ENCODE assay signal across 26 cellular contexts in genomic region chr4:68124262-68124661, GRCh38. TPM values are rescaled to one million over a fixed set of nuclear protein-coding genes. Genes with fewer than 3 reads are reported as not detected.
DNase-seq lines count a peak whose midpoint lies in the region; ATAC-seq, FAIRE-seq and TF ChIP-seq lines count a peak whose summit lies in the region.
"Had no signal": no experiment of that assay in that cellular context is flagged by ENCODE, and none has a peak within 500 bp of the region (broad histone marks: within the 10 kb centered on the region; RNA-seq: fewer than 3 reads in every experiment).

No MANE protein-coding gene starts in this region.

- no peaks in the 10 kb centered on the region for H4K20me1 ChIP-seq in GM23338 (replicated peaks; ENCODE audit: insufficient read depth)
- H4K20me1 ChIP-seq in PC-9 (ENCODE audit: insufficient read depth), result no peaks in the 10 kb centered on the region
- H4K20me1 ChIP-seq in H1 (replicated peaks in 1 of 2; ENCODE audit: control insufficient read depth in 1 of 2, insufficient read depth in 2 of 2, low read length in 2 of 2), result no peaks in the 10 kb centered on the region

- H3K9me2 ChIP-seq in GM23338 (ENCODE audit: insufficient read depth) (no peaks in the 10 kb centered on the region), PC-9 (ENCODE audit: insufficient read depth) (no peaks in the 10 kb centered on the region)

- H3K4me1 Mint-ChIP-seq in GM23338, result peaks cover 16% of the 10 kb centered on the region

- no peak for ATAC-seq in GM23338
- ATAC-seq in GM19035 (IDR thresholded peaks at IDR 0.05; ENCODE audit: unreplicated experiment), result no peak
- ATAC-seq: A549, GM12878 had no signal

- CTCF ChIA-PET in PC-9 (lab: Charles Lee) (no interaction called here), H1 (lab: Charles Lee; ENCODE audit: partially characterized antibody) (interaction anchor here (1.9 kb wide), 1 partner anchor 57 kb away, joined by 3 read pairs; no protein-coding TSS in a partner anchor), GM10248 (lab: Yijun Ruan, JAX) (no interaction called here)

- DNase-seq in GM23338 (ENCODE audit: low spot score) (peak; percentile 7), PC-9 (no peak), H1 (ENCODE audit: low read depth in 1 of 2, low spot score in 2 of 2) (no peak), retina (peak; percentile 2), GM10248 (ENCODE audit: extremely low spot score) (no peak), DMS 273 (lab: John Stamatoyannopoulos, UW; ENCODE audit: unreplicated experiment) (no peak)
- DNase-seq: AML-193; CD4-positive, alpha-beta T cell; DMS153; DMS79 treated with DMSO at 0.1 percent for 48 hours; GF-D8; GOT3; IMR-90; Kasumi-1; KBM-7 had no signal

- no peaks in the 10 kb centered on the region for H3F3A ChIP-seq in GM23338 (replicated peaks; ENCODE audit: low read depth)
- H3F3A ChIP-seq in PC-9 (ENCODE audit: insufficient read depth, low read depth), result no peaks in the 10 kb centered on the region

- no peak for TF ChIP-seq EP300 in H1 (IDR thresholded peaks at IDR 0.05; ENCODE audit: borderline replicate concordance in 1 of 2, low read depth in 2 of 2, low read length in 2 of 2)

- no peaks in the 10 kb centered on the region for H3K9me3 ChIP-seq in PC-9 (ENCODE audit: insufficient read depth, low read depth)
- no peaks in the 10 kb centered on the region; a peak in 1 of 4 replicates for H3K9me3 ChIP-seq in H1 (ENCODE audit: insufficient read depth in 2 of 2, low read depth in 1 of 2, low read length in 1 of 2)
- H3K9me3 ChIP-seq: A549, Caco-2, HAP-1 had no signal

- H3K23ac ChIP-seq in H1 (ENCODE audit: insufficient read length), result no peak overlapping the region

- TF ChIP-seq CTCF in GM23338 (conservative IDR thresholded peaks at IDR 0.05; ENCODE audit: low read depth in 2 of 2), result no peak
- no peak for TF ChIP-seq CTCF in PC-9 (conservative IDR thresholded peaks at IDR 0.05)
- no peak for TF ChIP-seq CTCF in H1 (IDR thresholded peaks at IDR 0.05; ENCODE audit: control extremely low read depth in 1 of 3, insufficient read depth in 1 of 3, low read depth in 1 of 3, low read length in 3 of 3)
- no peak for TF ChIP-seq CTCF in GM10248 (IDR thresholded peaks at IDR 0.05; ENCODE audit: control extremely low read depth, extremely low read depth, low read depth, missing control alignments)

- peaks cover 33% of the 10 kb centered on the region for H3K4me1 ChIP-seq in GM23338 (ENCODE audit: insufficient read depth)
- H3K4me1 ChIP-seq in PC-9 (replicated peaks; ENCODE audit: insufficient read depth), result no peaks in the 10 kb centered on the region; the same call in 1 of the 2 replicates
- H3K4me1 ChIP-seq in H1 (replicated peaks in 1 of 4; ENCODE audit: control insufficient read depth in 3 of 4, insufficient read depth in 4 of 4, low read length in 3 of 4), result peaks cover 0 to 8% (median 4%) of the 10 kb centered on the region in 4 experiments; a peak in 4 of 7 replicates
- H3K4me1 ChIP-seq: A549, HAP-1 had no signal

- H3K18ac ChIP-seq in H1 (ENCODE audit: extremely low read depth, low read length), result no peak overlapping the region

- peak overlapping the region; percentile 17; the same call in 1 of the 2 replicates for H2BK5ac ChIP-seq in H1 (ENCODE audit: low read depth, low read length)

- peak overlapping the region; percentile 21; the same call in 1 of the 2 replicates for H4K8ac ChIP-seq in H1 (ENCODE audit: extremely low read depth, insufficient read depth, low read length)

- FAIRE-seq in H1 (lab: Jason Lieb, UNC), result no peak
- FAIRE-seq: A549, D721Med, GM12878 had no signal

- H3K79me1 ChIP-seq in H1 (ENCODE audit: low read depth, low read length), result no peaks in the 10 kb centered on the region

- no peak overlapping the region; the same call in 1 of the 2 replicates for H2BK12ac ChIP-seq in H1 (ENCODE audit: low read depth, low read length)

- no peak overlapping the region for H2BK15ac ChIP-seq in H1 (ENCODE audit: low read length)

- no peak for TF ChIP-seq RAD21 in H1 (IDR thresholded peaks at IDR 0.05 in 1 of 2, conservative IDR thresholded peaks at IDR 0.05 in 1 of 2; ENCODE audit: low read depth in 2 of 2, low read length in 2 of 2)

- H2AK5ac ChIP-seq in H1 (ENCODE audit: low read depth, low read length), result no peak overlapping the region

- H3K79me2 ChIP-seq in GM23338 (replicated peaks; ENCODE audit: insufficient read depth) (no peaks in the 10 kb centered on the region), PC-9 (ENCODE audit: low read depth) (no peaks in the 10 kb centered on the region), H1 (ENCODE audit: control insufficient read depth in 1 of 2, insufficient read depth in 2 of 2, low read length in 2 of 2) (no peaks in the 10 kb centered on the region)

- peaks cover 6% of the 10 kb centered on the region; the same call in 2 of the 3 replicates for H3K9me3 Mint-ChIP-seq in GM23338
- H3K9me3 Mint-ChIP-seq: CD4-positive, alpha-beta T cell had no signal

- no peaks in the 10 kb centered on the region for H3K27me3 Mint-ChIP-seq in GM23338 (ENCODE audit: insufficient read depth, low read depth, poor library complexity)
- H3K27me3 Mint-ChIP-seq: CD4-positive, alpha-beta T cell had no signal

- H2AFZ ChIP-seq in GM23338 (peak overlapping the region; percentile 38), PC-9 (no peak overlapping the region), H1 (ENCODE audit: low read length) (no peak overlapping the region)

- H3K36me3 Mint-ChIP-seq in GM23338 (ENCODE audit: low read depth), result peaks cover 5% of the 10 kb centered on the region; the same call in 1 of the 3 replicates

- no peaks in the 10 kb centered on the region for H3K27me3 ChIP-seq in GM23338 (ENCODE audit: insufficient read depth)
- no peaks in the 10 kb centered on the region for H3K27me3 ChIP-seq in PC-9 (ENCODE audit: insufficient read depth, low read depth)
- no peaks in the 10 kb centered on the region for H3K27me3 ChIP-seq in H1 (replicated peaks in 1 of 4; ENCODE audit: control insufficient read depth in 3 of 4, extremely low read depth in 1 of 4, insufficient read depth in 3 of 4, low read length in 3 of 4)

- no peak overlapping the region for H2BK120ac ChIP-seq in H1 (replicated peaks; ENCODE audit: low read depth, low read length)

- H4K91ac ChIP-seq in H1 (replicated peaks; ENCODE audit: insufficient read length, low read length), result no peak overlapping the region

- intact Hi-C loops in PC-9 (cut with micrococcal nuclease; ENCODE audit: unreplicated experiment), result no loop called here

- H3K4me2 ChIP-seq in GM23338 (no peak overlapping the region), PC-9 (0 out of 2 replicates have a peak overlapping the region, but pooled peaks have one; percentile 6), H1 (ENCODE audit: insufficient read depth in 1 of 2, low read depth in 2 of 2, low read length in 2 of 2) (no peak overlapping the region)
- H3K4me2 ChIP-seq: A549 had no signal

- TF ChIP-seq POLR2A in H1 (IDR thresholded peaks at IDR 0.05; ENCODE audit: control extremely low read depth in 1 of 2, low read depth in 2 of 2, low read length in 2 of 2), result no peak

- no peak overlapping the region for H3K14ac ChIP-seq in H1 (ENCODE audit: insufficient read length)

- H3K27ac ChIP-seq in GM23338 (ENCODE audit: low read depth), result 0 out of 2 replicates have a peak overlapping the region, but pooled peaks have one; percentile 29
- no peak overlapping the region for H3K27ac ChIP-seq in PC-9
- H3K27ac ChIP-seq in H1 (ENCODE audit: low read depth, low read length), result no peak overlapping the region; the same call in 1 of the 2 replicates
- H3K27ac ChIP-seq: 22Rv1, A549, C4-2B, HL-60 had no signal

- POLR2A ChIA-PET in PC-9 (lab: Charles Lee; ENCODE audit: unreplicated experiment), result no interaction called here
- POLR2A ChIA-PET in H1 (lab: Charles Lee; ENCODE audit: partially characterized antibody), result no interaction called here
- POLR2A ChIA-PET in GM10248 (lab: Yijun Ruan, JAX), result no interaction called here

- no peak overlapping the region for H3K56ac ChIP-seq in H1 (replicated peaks; ENCODE audit: insufficient read length, low read depth, low read length)

- no peak overlapping the region for H3K4ac ChIP-seq in H1 (replicated peaks; ENCODE audit: insufficient read length, low read depth, low read length)

- BruUV-seq in PC-9 (replicated peaks; lab: Mats Ljungman, UMichigan), result no TSS peak

- H3K4me3 ChIP-seq in GM23338, result no peak overlapping the region
- H3K4me3 ChIP-seq in PC-9, result no peak overlapping the region
- no peak overlapping the region for H3K4me3 ChIP-seq in H1 (ENCODE audit: extremely low read depth in 1 of 4, insufficient read depth in 2 of 4, low read depth in 3 of 4, low read length in 4 of 4)
- H3K4me3 ChIP-seq: A549, GM12878, HAP-1 had no signal

- no peak overlapping the region for H2BK20ac ChIP-seq in H1 (ENCODE audit: low read length)

- peak overlapping the region; percentile 88 for H3K27ac Mint-ChIP-seq in GM23338
- H3K27ac Mint-ChIP-seq: CD4-positive, alpha-beta T cell had no signal

- no peak overlapping the region for H3K4me3 Mint-ChIP-seq in GM23338
- H3K4me3 Mint-ChIP-seq: CD4-positive, alpha-beta T cell had no signal

- H3K36me3 ChIP-seq in GM23338 (ENCODE audit: insufficient read depth) (no peaks in the 10 kb centered on the region), PC-9 (ENCODE audit: low read depth) (no peaks in the 10 kb centered on the region), H1 (ENCODE audit: control insufficient read depth in 2 of 4, insufficient read depth in 4 of 4, low read length in 3 of 4) (no peaks in the 10 kb centered on the region)
- H3K36me3 ChIP-seq: HAP-1 had no signal

- H3K23me2 ChIP-seq in H1 (ENCODE audit: low read depth, low read length), result no peaks in the 10 kb centered on the region

- no peak overlapping the region for H4K5ac ChIP-seq in H1 (ENCODE audit: insufficient read length, low read depth, low read length)

- H3K9ac ChIP-seq in H1 (replicated peaks in 1 of 4; ENCODE audit: extremely low read depth in 1 of 4, low read depth in 3 of 4, low read length in 3 of 4), result no peak overlapping the region

- 83% methylated on average over 8 of the region's 9 CpGs; no CpG with 5 or more reads in 1 of the 2 experiments for WGBS in H1 (ENCODE audit: extremely low coverage in 1 of 2, insufficient coverage in 1 of 2, insufficient read length in 1 of 2, insufficient replicate concordance in 2 of 2, low coverage in 1 of 2, low lambda C conversion rate in 2 of 2, missing lambda C conversion rate in 1 of 2), 2 experiments

TF ChIP-seq in H1, 55 proteins besides CTCF, POLR2A, EP300 and RAD21 (continues in another document):
- no peak for TF ChIP-seq GTF2F1 (IDR thresholded peaks at IDR 0.05; ENCODE audit: borderline replicate concordance, low read depth, low read length)

RNA-seq across cellular contexts. Expression of gene TMPRSS11F, which starts 5.4 kb away (rescaled TPM):
- total RNA-seq in GM23338 (2014; rRNA removed; shearing (Covaris generic)), result 0.27 TPM in 1 of 2 replicates, not detected in the other
- polyA plus RNA-seq in GM23338 (2016; fragmentation: Nextera tagmentation; extraction: Ambion mirVana) (not detected in 2 replicates), H1 (2011; rRNA removed) (not detected in 2 replicates)
- total RNA-seq in PC-9 (2021), result not detected in 2 replicates
- not detected in 2 replicates for total RNA-seq in H1 (2021; fragmentation: NEBNext Ultra II Directional; extraction: Animal tissue kit (Norgen Biotek cat#: 25700))
- polyA plus RNA-seq in H1 (2011; cell fraction: cytosol; rRNA removed), result not detected
- polyA plus RNA-seq in H1 (2011; cell fraction: nucleus; rRNA removed), result not detected
- not detected in 4 replicates for polyA plus RNA-seq in H1 (2012, experiment 1 of 2)
- not detected for polyA plus RNA-seq in H1 (2012, experiment 2 of 2)
- polyA plus RNA-seq in H1 (2013, experiment 1 of 2), result 0.04 TPM
- 0.06 TPM for polyA plus RNA-seq in H1 (2013, experiment 2 of 2)
- not detected in 2 replicates for polyA minus RNA-seq in H1 (2011; rRNA and poly(A)+ RNA removed)
- not detected for polyA minus RNA-seq in H1 (2011; cell fraction: cytosol; rRNA and poly(A)+ RNA removed)
- polyA minus RNA-seq in H1 (2011; cell fraction: nucleus; rRNA and poly(A)+ RNA removed), result not detected
- total RNA-seq: Caco-2; CD4-positive, alpha-beta T cell; GM12878; HT1080; IMR-90 had no signal
- polyA plus RNA-seq: A549, BJ, GM12878, IMR-90 had no signal

Comparison
In these comparisons a context has a peak if more than half of its experiments do, and no peak if none do; other contexts are left out.
1. DNase-seq: peak in GM23338 (single experiment) and retina (single experiment); none in PC-9 (0 of 2), H1 (0 of 2), GM10248 (single experiment) and DMS 273 (single experiment).